Comparison of ENCODE assay signal across 33 cellular contexts in the genomic region with DNA sequence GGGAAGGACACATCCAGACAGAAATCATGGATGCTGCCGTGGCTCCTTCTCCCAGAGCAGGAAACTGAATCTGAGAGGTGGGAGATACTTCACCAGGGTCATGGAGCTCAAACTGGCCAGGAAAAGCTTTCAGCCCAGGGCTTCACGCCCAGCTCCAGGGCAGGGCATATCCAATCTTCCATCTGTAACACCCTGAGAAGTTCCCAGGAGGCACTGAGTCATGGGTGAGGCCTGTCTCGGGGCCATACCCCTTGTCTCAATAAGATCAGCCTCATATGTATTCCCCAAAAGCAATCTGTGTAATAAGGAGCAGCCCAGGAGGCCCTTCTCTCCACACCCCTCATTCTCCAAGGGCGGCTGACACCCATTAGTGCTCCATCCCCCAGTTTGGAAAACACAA.
"Had no signal": no experiment of that assay in that cellular context is flagged by ENCODE, and none has a peak within 500 bp of the region (broad histone marks: within the 10 kb centered on the region; RNA-seq: fewer than 3 reads in every experiment).

No MANE protein-coding gene starts in this region.

- H3K36me3 Mint-ChIP-seq: activated naive CD4-positive, alpha-beta T cell treated with anti-CD3 and anti-CD28 coated beads, Interleukin-2, amount 50 U/mL, for 24 hours; activated naive CD8-positive, alpha-beta T cell treated with anti-CD3 and anti-CD28 coated beads, Interleukin-2, amount 10 ng/mL, durations not matched to agents 7 days and 5 days had no signal

- H3K9me3 ChIP-seq: MG63 had no signal

- DNase-seq: activated CD4-positive, alpha-beta T cell treated with anti-CD3 and anti-CD28 coated beads for 36 hours; activated CD4-positive, alpha-beta T cell treated with anti-CD3 and anti-CD28 coated beads, Interleukin-2, amount 10 ng/mL, durations not matched to agents 7 days and 5 days; activated CD4-positive, alpha-beta T cell treated with anti-CD3 and anti-CD28 coated beads, Interleukin-2, amount 50 U/mL, for 48 hours; activated CD8-positive, alpha-beta T cell treated with anti-CD3 and anti-CD28 coated beads, Interleukin-2, amount 10 ng/mL, durations not matched to agents 7 days and 5 days; activated gamma-delta T cell; activated naive CD4-positive, alpha-beta T cell treated with Interleukin-2 at 50 U/mL for 16 hours; activated naive CD8-positive, alpha-beta T cell treated with anti-CD3 and anti-CD28 coated beads, Interleukin-2, amount 10 ng/mL, durations not matched to agents 7 days and 5 days; activated T-cell treated with anti-CD3 and anti-CD28 coated beads, Interleukin-2, amount 50 U/mL, for 24 hours; anterior cingulate cortex; brain microvascular endothelial cell; central memory CD4-positive, alpha-beta T cell; Kasumi-1; KG1; MG63; MV-4-11; NCI-H1092; NCI-H1436 treated with DMSO at 0.1 percent for 48 hours; NCI-H1694 treated with DMSO at 0.1 percent for 48 hours; NCI-H2029 treated with DMSO at 0.1 percent for 48 hours; NCI-H2107; NCI-H2171; NCI-H510A; NCI-H526; NCI-H748 treated with DMSO at 0.1 percent for 48 hours; NK-92 treated with Interleukin-12 subunit alpha and Interleukin-12 subunit beta, amount 100 ng/mL, for 24 hours; PC-3; SHP77 treated with DMSO at 0.1 percent for 48 hours; SW 1271; T1000; WERI-Rb-1 had no signal

- H3K4me3 ChIP-seq: MG63 had no signal

- H3K9me3 Mint-ChIP-seq: activated T-helper 2 cell treated with anti-CD3 and anti-CD28 coated beads, Interferon-gamma antibody, Interleukin-2, Interleukin-4, amounts not matched to agents 10 μg/mL and 5 μg/mL and 100 μg/mL, durations not matched to agents 14 hours and 24 hours and 36 hours had no signal

- ATAC-seq: activated CD4-positive, alpha-beta T cell treated with anti-CD3 and anti-CD28 coated beads for 36 hours; activated CD8-positive, alpha-beta T cell treated with anti-CD3 and anti-CD28 coated beads, Interleukin-2, amount 10 ng/mL, durations not matched to agents 7 days and 5 days; PC-3 had no signal

- H3K4me3 Mint-ChIP-seq: activated CD4-positive, alpha-beta T cell treated with anti-CD3 and anti-CD28 coated beads for 36 hours; activated CD4-positive, alpha-beta T cell treated with anti-CD3 and anti-CD28 coated beads, Interleukin-2, amount 10 ng/mL, durations not matched to agents 7 days and 5 days; activated CD8-positive, alpha-beta T cell treated with anti-CD3 and anti-CD28 coated beads, Interleukin-2, amount 10 ng/mL, durations not matched to agents 7 days and 5 days; activated naive CD4-positive, alpha-beta T cell treated with anti-CD3 and anti-CD28 coated beads, Interleukin-2, amount 50 U/mL, for 24 hours; activated naive CD8-positive, alpha-beta T cell treated with anti-CD3 and anti-CD28 coated beads, Interleukin-2, amount 10 ng/mL, durations not matched to agents 7 days and 5 days; activated T-cell treated with anti-CD3 and anti-CD28 coated beads, Interleukin-2, amount 50 U/mL, for 24 hours had no signal

- H3K4me1 Mint-ChIP-seq: activated CD4-positive, alpha-beta T cell treated with anti-CD3 and anti-CD28 coated beads for 36 hours; activated CD4-positive, alpha-beta T cell treated with anti-CD3 and anti-CD28 coated beads, Interleukin-2, amount 10 ng/mL, durations not matched to agents 7 days and 5 days; activated naive CD4-positive, alpha-beta T cell treated with anti-CD3 and anti-CD28 coated beads, Interleukin-2, amount 50 U/mL, for 24 hours had no signal

- H3K27me3 ChIP-seq: brain microvascular endothelial cell, MG63 had no signal

- FAIRE-seq: RCC 7860 had no signal

- H3K27ac ChIP-seq: brain microvascular endothelial cell, WERI-Rb-1 had no signal

- H3K36me3 ChIP-seq: brain microvascular endothelial cell, MG63, WERI-Rb-1 had no signal

- H3K27ac Mint-ChIP-seq: activated CD4-positive, alpha-beta T cell treated with anti-CD3 and anti-CD28 coated beads for 36 hours; activated CD4-positive, alpha-beta T cell treated with anti-CD3 and anti-CD28 coated beads, Interleukin-2, amount 10 ng/mL, durations not matched to agents 7 days and 5 days; activated CD8-positive, alpha-beta T cell treated with anti-CD3 and anti-CD28 coated beads, Interleukin-2, amount 10 ng/mL, durations not matched to agents 7 days and 5 days; activated naive CD4-positive, alpha-beta T cell treated with anti-CD3 and anti-CD28 coated beads, Interleukin-2, amount 50 U/mL, for 24 hours; activated naive CD8-positive, alpha-beta T cell treated with anti-CD3 and anti-CD28 coated beads, Interleukin-2, amount 10 ng/mL, durations not matched to agents 7 days and 5 days; activated T-cell treated with anti-CD3 and anti-CD28 coated beads, Interleukin-2, amount 50 U/mL, for 24 hours; activated T-helper 2 cell treated with anti-CD3 and anti-CD28 coated beads, Interferon-gamma antibody, Interleukin-2, Interleukin-4, amounts not matched to agents 10 μg/mL and 5 μg/mL and 100 μg/mL, durations not matched to agents 14 hours and 24 hours and 36 hours had no signal

- H3K27me3 Mint-ChIP-seq: activated naive CD8-positive, alpha-beta T cell treated with anti-CD3 and anti-CD28 coated beads, Interleukin-2, amount 10 ng/mL, durations not matched to agents 7 days and 5 days had no signal
